Comparison of ENCODE assay signal across 8 cellular contexts in the genomic region with DNA sequence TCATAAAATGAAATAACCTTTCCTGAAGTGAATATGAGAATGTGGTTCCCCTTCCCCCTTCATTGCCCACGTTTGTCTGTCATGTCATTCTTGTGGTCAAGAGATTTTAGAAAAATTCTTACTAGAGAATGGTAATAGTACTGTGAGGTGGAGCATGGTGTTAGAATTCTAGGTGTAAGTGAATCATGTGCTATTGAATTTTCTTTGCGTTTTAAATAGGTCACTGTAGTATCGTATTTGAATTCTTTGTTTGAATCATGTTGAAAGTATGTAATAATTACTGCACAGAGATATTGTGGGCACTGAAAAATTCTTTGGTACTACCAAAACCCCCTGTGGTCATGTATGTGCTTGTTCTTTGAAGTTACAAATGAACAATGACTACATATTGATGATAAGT. TPM values are rescaled to one million over a fixed set of nuclear protein-coding genes. Genes with fewer than 3 reads are reported as not detected.
DNase-seq lines count a peak whose midpoint lies in the region; ATAC-seq and TF ChIP-seq lines count a peak whose summit lies in the region.

No MANE protein-coding gene starts in this region.

- TF ChIP-seq CTCF in stomach (IDR thresholded peaks at IDR 0.05): no peak
- TF ChIP-seq CTCF in gastrocnemius medialis (IDR thresholded peaks at IDR 0.05 in 4 of 5, conservative IDR thresholded peaks at IDR 0.05 in 1 of 5): no peak

- 58 to 75% (median 63%) methylated on average over 3 of the region's 3 CpGs for WGBS in stomach, 5 donors

- H3K27ac ChIP-seq in stomach: no peak overlapping the region
- H3K27ac ChIP-seq in gastrocnemius medialis: no peak overlapping the region

- TF ChIP-seq POLR2A in stomach (IDR thresholded peaks at IDR 0.05) (no peak), gastrocnemius medialis (IDR thresholded peaks at IDR 0.05) (no peak)

- in situ Hi-C loops in gastrocnemius medialis (cut with MboI; ENCODE audit: low sequenced_read_pairs in 4 of 4): no loop called here

- H3K36me3 ChIP-seq in stomach (peaks cover 0 to 38% (median 16%) of the 10 kb centered on the region in 4 donors), gastrocnemius medialis (no peaks in the 10 kb centered on the region)

- H3K4me3 ChIP-seq in stomach (no peak overlapping the region), gastrocnemius medialis (no peak overlapping the region)

- peak overlapping the region; percentile 66 to 78 for H3K4me3 Mint-ChIP-seq in activated T-cell treated with anti-CD3 and anti-CD28 coated beads, Interleukin-2, amount 50 U/mL, for 72 hours
- no peak overlapping the region for H3K4me3 Mint-ChIP-seq in T-helper 17 cell

- peak overlapping the region; percentile 77 for H3K27ac Mint-ChIP-seq in activated T-cell treated with anti-CD3 and anti-CD28 coated beads, Interleukin-2, amount 50 U/mL, for 72 hours
- H3K27ac Mint-ChIP-seq in T-helper 17 cell: peak overlapping the region; percentile 61

- TF ChIP-seq EP300 in stomach (IDR thresholded peaks at IDR 0.05): no peak

- no peaks in the 10 kb centered on the region for H3K27me3 ChIP-seq in stomach
- no peaks in the 10 kb centered on the region for H3K27me3 ChIP-seq in gastrocnemius medialis

- POLR2A ChIA-PET in HEK293T (lab: Yijun Ruan, JAX): no interaction called here

- peaks cover 9 to 30% of the 10 kb centered on the region in 2 donors for H3K36me3 Mint-ChIP-seq in activated T-cell treated with anti-CD3 and anti-CD28 coated beads, Interleukin-2, amount 50 U/mL, for 72 hours (ENCODE audit: insufficient read depth in 2 of 2)
- H3K36me3 Mint-ChIP-seq in T-helper 17 cell (ENCODE audit: low read depth): peaks cover 8% of the 10 kb centered on the region

- H3K4me1 ChIP-seq in stomach: peaks cover 0 to 15% (median 7%) of the 10 kb centered on the region in 4 donors
- no peaks in the 10 kb centered on the region for H3K4me1 ChIP-seq in gastrocnemius medialis

- peak; percentile 35 to 43 for DNase-seq in activated T-cell treated with anti-CD3 and anti-CD28 coated beads, Interleukin-2, amount 50 U/mL, for 72 hours
- no peak for DNase-seq in activated T-cell treated with anti-CD3 and anti-CD28 coated beads, Interleukin-2, amount 50 U/mL, for 48 hours
- no peak for DNase-seq in T-helper 17 cell
- DNase-seq in stimulated activated CD8-positive, alpha-beta memory T cell treated with anti-CD3 and anti-CD28 coated beads, Interleukin-4, amount 100 ng/mL, for 48 hours: peak; percentile 42
- no peak for DNase-seq in stomach
- DNase-seq in HEK293T (ENCODE audit: extremely low spot score): no peak
- no peak for DNase-seq in gastrocnemius medialis

- CTCF ChIA-PET in HEK293T (lab: Yijun Ruan, JAX): no interaction called here

- peak; percentile 95 to 96 for ATAC-seq in activated T-cell treated with anti-CD3 and anti-CD28 coated beads, Interleukin-2, amount 50 U/mL, for 72 hours (replicated peaks in 1 of 2)
- ATAC-seq in HG02970 (IDR thresholded peaks at IDR 0.05; ENCODE audit: low FRiP score, unreplicated experiment): peak; percentile 59
- ATAC-seq in T-helper 17 cell: no peak
- ATAC-seq in gastrocnemius medialis: no peak

- H3K9me3 ChIP-seq in T-helper 17 cell (ENCODE audit: control insufficient read depth, low read length, poor library complexity, severe bottlenecking) (no peaks in the 10 kb centered on the region), stomach (no peaks in the 10 kb centered on the region), gastrocnemius medialis (no peaks in the 10 kb centered on the region)

- peaks cover 53% of the 10 kb centered on the region for H3K4me1 Mint-ChIP-seq in activated T-cell treated with anti-CD3 and anti-CD28 coated beads, Interleukin-2, amount 50 U/mL, for 72 hours (ENCODE audit: low read depth)
- H3K4me1 Mint-ChIP-seq in T-helper 17 cell: peaks cover 30% of the 10 kb centered on the region

- no peaks in the 10 kb centered on the region for H3K27me3 Mint-ChIP-seq in activated T-cell treated with anti-CD3 and anti-CD28 coated beads, Interleukin-2, amount 50 U/mL, for 72 hours (ENCODE audit: low read depth)
- H3K27me3 Mint-ChIP-seq in T-helper 17 cell: no peaks in the 10 kb centered on the region

- H3K9me3 Mint-ChIP-seq in activated T-cell treated with anti-CD3 and anti-CD28 coated beads, Interleukin-2, amount 50 U/mL, for 72 hours: no peaks in the 10 kb centered on the region

- intact Hi-C loops in stomach (cut with DNase I; ENCODE audit: low total_unique reads) (no loop called here), gastrocnemius medialis (cut with DNase I; ENCODE audit: low total_unique reads) (no loop called here)

TF ChIP-seq in HEK293T, 16 proteins besides CTCF, POLR2A, EP300 and RAD21:
- TF ChIP-seq L3MBTL2 (conservative IDR thresholded peaks at IDR 0.05): no peak

RNA-seq across cellular contexts. Expression of a gene that starts 49.9 kb away (rescaled TPM):
- total RNA-seq in activated T-cell treated with anti-CD3 and anti-CD28 coated beads, Interleukin-2, amount 50 U/mL, for 72 hours: 10 to 100 TPM; 49.6 to 59.8 TPM
- total RNA-seq in T-helper 17 cell: 10 to 100 TPM; 45.5 to 51.3 TPM
- total RNA-seq in stomach: 100 to 1,000 TPM in 2 of 5 donors, 10 to 100 TPM in 3; 25.5 to 175 (median 95.5) TPM
- polyA plus RNA-seq in stomach: 10 to 100 TPM; 17.4 to 24.3 (median 20.0) TPM
- total RNA-seq in gastrocnemius medialis: 10 to 100 TPM in 1 of 4 donors, 1 to 10 TPM in 3; 6.5 to 11.3 (median 9.3) TPM

Comparison
In these comparisons a context has a peak if more than half of its experiments do, and no peak if none do; other contexts are left out.
1. DNase-seq: peak in activated T-cell treated with anti-CD3 and anti-CD28 coated beads, Interleukin-2, amount 50 U/mL, for 72 hours (2 of 2) and stimulated activated CD8-positive, alpha-beta memory T cell treated with anti-CD3 and anti-CD28 coated beads, Interleukin-4, amount 100 ng/mL, for 48 hours (single experiment); none in activated T-cell treated with anti-CD3 and anti-CD28 coated beads, Interleukin-2, amount 50 U/mL, for 48 hours (0 of 2), T-helper 17 cell (0 of 3), stomach (single experiment), HEK293T (single experiment) and gastrocnemius medialis (0 of 2).
2. ATAC-seq: peak in activated T-cell treated with anti-CD3 and anti-CD28 coated beads, Interleukin-2, amount 50 U/mL, for 72 hours (2 of 2) and HG02970 (single experiment); none in T-helper 17 cell (single experiment) and gastrocnemius medialis (0 of 2).